1 cellular context compared by ENCODE assay signal in genomic region chr19:46603752-46604241, GRCh38.
TF ChIP-seq lines count a peak whose summit lies in the region.

No MANE protein-coding gene starts in this region.

TF ChIP-seq in GM23338, 12 proteins besides CTCF, POLR2A, EP300 and RAD21 (continued from another document):
- TF ChIP-seq ZNF462 (CRISPR knock-in tag; IDR thresholded peaks at IDR 0.05), result no peak
